In genomic region chr2:127702395-127703009, GRCh38 we compare ENCODE assay signal across 8 cellular contexts. TPM values are rescaled to one million over a fixed set of nuclear protein-coding genes. Genes with fewer than 3 reads are reported as not detected.
A peak's percentile ranks its signal among the peaks of the same experiment; 100 is the strongest.
DNase-seq lines count a peak whose midpoint lies in the region; ATAC-seq and TF ChIP-seq lines count a peak whose summit lies in the region.

No MANE protein-coding gene starts in this region.

- H3K36me3 Mint-ChIP-seq in activated CD4-positive, alpha-beta T cell treated with anti-CD3 and anti-CD28 coated beads, Interleukin-2, amount 10 ng/mL, durations not matched to agents 7 days and 5 days (ENCODE audit: low read depth), result peaks cover 32% of the 10 kb centered on the region

- peak overlapping the region; percentile 89 for H3K27ac Mint-ChIP-seq in activated CD4-positive, alpha-beta T cell treated with anti-CD3 and anti-CD28 coated beads, Interleukin-2, amount 10 ng/mL, durations not matched to agents 7 days and 5 days

- intact Hi-C loops in left lung (cut with DNase I), result no loop called here

- H3K9me3 Mint-ChIP-seq in activated CD4-positive, alpha-beta T cell treated with anti-CD3 and anti-CD28 coated beads, Interleukin-2, amount 10 ng/mL, durations not matched to agents 7 days and 5 days, result no peaks in the 10 kb centered on the region

- H3K4me1 ChIP-seq in left lung, result peaks cover 17 to 47% of the 10 kb centered on the region in 2 donors
- H3K4me1 ChIP-seq in thoracic aorta (ENCODE audit: control insufficient read depth in 1 of 2, low read depth in 2 of 2), result peaks cover 25 to 50% of the 10 kb centered on the region in 2 donors

- ATAC-seq in left lung, result no peak
- peak; percentile 15 for ATAC-seq in thoracic aorta (ENCODE audit: insufficient number of reproducible peaks, low FRiP score, low read depth)
- ATAC-seq in GM18498 (IDR thresholded peaks at IDR 0.05; ENCODE audit: unreplicated experiment), result no peak

- H3K4me3 ChIP-seq in left lung (peak overlapping the region; percentile 52 to 62), thoracic aorta (peak overlapping the region; percentile 84)

- CTCF ChIA-PET in activated CD4-positive, alpha-beta T cell treated with anti-CD3 and anti-CD28 coated beads, Interleukin-2, amount 10 ng/mL, durations not matched to agents 7 days and 5 days (lab: Charles Lee), result interaction anchor here (0.8 to 1.6 kb wide), 8 partner anchors 10 to 180 kb away, joined by 3 to 7 read pairs (median 3); no protein-coding TSS in a partner anchor

- H3K36me3 ChIP-seq in left lung (peaks cover 0 to 25% of the 10 kb centered on the region in 2 donors), thoracic aorta (peaks cover 3% of the 10 kb centered on the region)

- TF ChIP-seq CTCF in left lung (IDR thresholded peaks at IDR 0.05), result no peak
- no peak for TF ChIP-seq CTCF in thoracic aorta (IDR thresholded peaks at IDR 0.05)

- H3K27me3 Mint-ChIP-seq in activated CD4-positive, alpha-beta T cell treated with anti-CD3 and anti-CD28 coated beads, Interleukin-2, amount 10 ng/mL, durations not matched to agents 7 days and 5 days, result no peaks in the 10 kb centered on the region

- H3K4me1 Mint-ChIP-seq in activated CD4-positive, alpha-beta T cell treated with anti-CD3 and anti-CD28 coated beads, Interleukin-2, amount 10 ng/mL, durations not matched to agents 7 days and 5 days, result peaks cover 38% of the 10 kb centered on the region

- H3K4me3 Mint-ChIP-seq in activated CD4-positive, alpha-beta T cell treated with anti-CD3 and anti-CD28 coated beads, Interleukin-2, amount 10 ng/mL, durations not matched to agents 7 days and 5 days, result peak overlapping the region; percentile 76

- H3K27me3 ChIP-seq in left lung (no peaks in the 10 kb centered on the region), thoracic aorta (replicated peaks; ENCODE audit: insufficient read depth) (no peaks in the 10 kb centered on the region)

- H3K27ac ChIP-seq in angular gyrus (ENCODE audit: low read depth, low read length) (peak overlapping the region; percentile 91), left lung (peak overlapping the region; percentile 97 to 99), thoracic aorta (peak overlapping the region; percentile 85 to 96)

- DNase-seq in activated CD4-positive, alpha-beta T cell treated with anti-CD3 and anti-CD28 coated beads, Interleukin-2, amount 10 ng/mL, durations not matched to agents 7 days and 5 days, result no peak
- DNase-seq in activated CD4-positive, alpha-beta T cell treated with anti-CD3 and anti-CD28 coated beads for 4 hours, result no peak
- DNase-seq in left lung (no peak), thoracic aorta (ENCODE audit: low spot score) (no peak), SIG-M5 (lab: John Stamatoyannopoulos, UW) (no peak), mucosa of gallbladder (ENCODE audit: low spot score) (no peak)

- H3K9me3 ChIP-seq in left lung (no peaks in the 10 kb centered on the region), thoracic aorta (no peaks in the 10 kb centered on the region)

- POLR2A ChIA-PET in activated CD4-positive, alpha-beta T cell treated with anti-CD3 and anti-CD28 coated beads, Interleukin-2, amount 10 ng/mL, durations not matched to agents 7 days and 5 days (lab: Charles Lee), result no interaction called here

RNA-seq across cellular contexts. Expression of gene SFT2D3, which starts 1.2 kb away (rescaled TPM):
- total RNA-seq in activated CD4-positive, alpha-beta T cell treated with anti-CD3 and anti-CD28 coated beads, Interleukin-2, amount 10 ng/mL, durations not matched to agents 7 days and 5 days, result 1 to 10 TPM; 5.0 to 5.7 TPM
- 1 to 10 TPM; 4.7 to 6.8 TPM for total RNA-seq in left lung
- total RNA-seq in thoracic aorta, result 1 to 10 TPM; 7.1 to 9.5 TPM
- total RNA-seq in mucosa of gallbladder, result 7.2 TPM

RNA-seq across cellular contexts. Expression of gene LIMS2, which starts 27.2 kb away (rescaled TPM):
- 10 to 100 TPM; 34.2 to 36.4 TPM for total RNA-seq in activated CD4-positive, alpha-beta T cell treated with anti-CD3 and anti-CD28 coated beads, Interleukin-2, amount 10 ng/mL, durations not matched to agents 7 days and 5 days
- total RNA-seq in left lung (100 to 1,000 TPM in 1 of 2 donors, 10 to 100 TPM in 1; 50.5 to 122 TPM), thoracic aorta (100 to 1,000 TPM; 177 to 246 TPM), mucosa of gallbladder (104 TPM)

RNA-seq across cellular contexts. Expression of gene GPR17, which starts 56.5 kb away (rescaled TPM):
- not detected for total RNA-seq in activated CD4-positive, alpha-beta T cell treated with anti-CD3 and anti-CD28 coated beads, Interleukin-2, amount 10 ng/mL, durations not matched to agents 7 days and 5 days
- under 1 TPM; 0.24 to 0.26 TPM for total RNA-seq in left lung
- not detected for total RNA-seq in thoracic aorta
- total RNA-seq in mucosa of gallbladder, result 0.17 TPM
